In the genomic region with DNA sequence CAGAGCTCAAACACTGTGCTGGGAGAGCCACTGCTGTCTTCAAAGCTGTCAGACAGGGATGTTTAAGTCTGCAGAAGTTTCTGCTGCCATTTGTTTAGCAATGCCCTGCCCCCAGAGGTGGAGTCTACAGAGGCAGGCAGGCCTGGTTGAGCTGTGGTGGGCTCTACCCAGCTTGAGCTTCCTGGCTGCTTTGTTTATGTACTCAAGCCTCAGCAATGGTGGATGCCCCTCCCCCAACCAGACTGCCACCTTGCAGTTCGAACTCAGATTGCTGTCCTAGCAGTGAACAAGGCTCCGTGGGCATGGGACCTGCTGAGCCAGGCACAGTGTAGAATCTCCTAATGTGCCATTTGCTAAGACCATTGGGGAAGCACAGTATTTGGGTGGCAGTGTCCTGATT, we compare ENCODE assay signal across 1 cellular context.
TF ChIP-seq lines count a peak whose summit lies in the region.

No MANE protein-coding gene starts in this region.

TF ChIP-seq in H1, 55 proteins besides CTCF, POLR2A, EP300 and RAD21 (continued from another document):
- no peak for TF ChIP-seq POU5F1 (IDR thresholded peaks at IDR 0.05; ENCODE audit: low read depth, low read length)
- TF ChIP-seq CHD1 (IDR thresholded peaks at IDR 0.05; ENCODE audit: low read depth, low read length), result no peak
- no peak for TF ChIP-seq JUND (IDR thresholded peaks at IDR 0.05; ENCODE audit: low read length)
- TF ChIP-seq SIRT6 (IDR thresholded peaks at IDR 0.05; ENCODE audit: low read length), result no peak
